Comparison of ENCODE assay signal across 8 cellular contexts in the genomic region with DNA sequence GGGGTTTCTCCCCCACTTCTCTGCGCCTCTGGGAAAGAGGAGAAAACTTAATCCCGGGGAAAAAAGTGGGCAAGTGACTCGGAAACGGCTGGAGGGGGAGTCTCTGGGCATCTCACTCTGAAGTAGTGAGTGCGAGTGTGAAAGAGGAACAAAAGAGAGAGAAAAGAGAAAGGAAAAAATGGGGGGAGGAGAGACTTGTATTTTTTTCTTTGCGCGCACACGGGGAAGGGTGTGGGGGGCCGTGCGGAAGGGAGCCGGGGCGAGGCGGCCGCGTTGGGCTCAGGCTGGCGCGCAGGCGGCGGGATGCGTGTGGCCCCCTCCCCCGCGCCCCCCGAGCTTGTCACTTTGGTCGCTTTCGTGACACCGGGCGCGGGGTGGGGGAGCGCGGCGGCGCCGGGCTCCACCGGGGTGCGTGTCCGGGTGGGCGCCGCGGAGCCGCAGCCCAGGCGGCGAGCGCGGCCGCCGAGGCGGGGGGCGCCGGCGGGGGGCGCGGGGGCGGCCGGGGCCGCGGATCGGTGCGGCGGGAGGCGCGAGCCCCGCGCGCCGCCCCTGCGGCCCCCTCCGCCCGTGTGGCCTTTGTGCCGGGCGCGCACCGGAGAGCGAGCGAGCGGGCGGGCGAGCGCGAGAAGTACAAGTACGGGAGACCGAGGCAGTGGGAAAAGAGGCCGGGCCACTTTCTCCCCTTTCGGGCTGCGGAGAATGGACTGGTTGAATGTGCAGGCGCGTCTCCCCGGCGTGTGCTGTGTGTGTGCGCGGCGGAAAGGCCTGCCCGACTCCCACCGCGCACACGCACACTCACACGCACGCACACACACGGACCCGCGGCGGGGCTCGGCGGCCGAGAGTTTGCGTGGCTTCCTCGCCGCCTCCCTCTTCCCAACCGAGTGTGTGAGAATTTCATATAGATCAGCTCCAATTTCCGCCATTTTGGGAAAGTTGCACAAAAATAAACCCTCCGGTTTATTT. TPM values are rescaled to one million over a fixed set of nuclear protein-coding genes. Genes with fewer than 3 reads are reported as not detected.
DNase-seq lines count a peak whose midpoint lies in the region; ATAC-seq and TF ChIP-seq lines count a peak whose summit lies in the region.

No MANE protein-coding gene starts in this region.

- peak overlapping the region; percentile 97 for H3K27ac Mint-ChIP-seq in CD8-positive, alpha-beta T cell

- H3K27me3 Mint-ChIP-seq in CD8-positive, alpha-beta T cell (ENCODE audit: low read depth) = no peaks in the 10 kb centered on the region

- peak overlapping the region; percentile 61 for H3K4me2 ChIP-seq in KMS-11

- H3K4me1 ChIP-seq in CD8-positive, alpha-beta T cell (ENCODE audit: insufficient read depth, low read length) = peaks cover 11% of the 10 kb centered on the region
- H3K4me1 ChIP-seq in KMS-11 (ENCODE audit: low read depth, poor library complexity, severe bottlenecking) = peaks cover 7% of the 10 kb centered on the region

- peaks cover 22% of the 10 kb centered on the region for H3K36me3 Mint-ChIP-seq in CD8-positive, alpha-beta T cell

- peaks cover 32% of the 10 kb centered on the region for H3K4me1 Mint-ChIP-seq in CD8-positive, alpha-beta T cell (ENCODE audit: low read depth)

- intact Hi-C loops in CD8-positive, alpha-beta T cell (cut with DNase I, micrococcal nuclease) = loop anchor here in 1 of 2 experiments (1.0 to 5.0 kb wide), 2 partner anchors 82 to 1608 kb away; partner anchors contain the start of gene MED23

- TF ChIP-seq CTCF in CD8-positive, alpha-beta T cell (IDR thresholded peaks at IDR 0.05) = no peak
- TF ChIP-seq CTCF in KMS-11 (conservative IDR thresholded peaks at IDR 0.05; ENCODE audit: low read depth, low read length) (no peak), WERI-Rb-1 (IDR thresholded peaks at IDR 0.05; ENCODE audit: low read depth, low read length) (no peak)

- no peaks in the 10 kb centered on the region for H3K27me3 ChIP-seq in CD8-positive, alpha-beta T cell (ENCODE audit: insufficient read depth, low read length)
- H3K27me3 ChIP-seq in KMS-11 (ENCODE audit: insufficient read depth, low read depth) (no peaks in the 10 kb centered on the region), WERI-Rb-1 (ENCODE audit: insufficient read depth, low read depth, severe bottlenecking) (no peaks in the 10 kb centered on the region)

- peak overlapping the region; percentile 100 for H3K4me3 Mint-ChIP-seq in CD8-positive, alpha-beta T cell

- no peaks in the 10 kb centered on the region for H3K79me2 ChIP-seq in KMS-11 (ENCODE audit: insufficient read depth, low read depth)

- POLR2A ChIA-PET in CD8-positive, alpha-beta T cell (lab: Charles Lee) = interaction anchor here (1.1 to 1.7 kb wide), 3 partner anchors 270 to 519 kb away, joined by 3 to 11 read pairs (median 3); no protein-coding TSS in a partner anchor

- no peaks in the 10 kb centered on the region for H4K20me1 ChIP-seq in KMS-11 (ENCODE audit: insufficient read depth)

- peak overlapping the region; percentile 85 for H3K27ac ChIP-seq in CD8-positive, alpha-beta T cell (ENCODE audit: low read depth, low read length)
- H3K27ac ChIP-seq in KMS-11 (peak overlapping the region; percentile 58), WERI-Rb-1 (peak overlapping the region; percentile 46; the same call in 1 of the 2 replicates)

- H3K9me3 Mint-ChIP-seq in CD8-positive, alpha-beta T cell = no peaks in the 10 kb centered on the region

- CTCF ChIA-PET in CD8-positive, alpha-beta T cell (lab: Charles Lee) = interaction anchor here (1.0 to 1.5 kb wide), 2 partner anchors 421 to 520 kb away, joined by 3 to 5 read pairs; no protein-coding TSS in a partner anchor

- H2AFZ ChIP-seq in KMS-11 (ENCODE audit: low read depth) = peak overlapping the region; percentile 89

- DNase-seq in CD8-positive, alpha-beta T cell = peak in 6 of 7 experiments; percentile 20 to 63 (median 38)
- peak; percentile 40 for DNase-seq in WERI-Rb-1
- DNase-seq in cerebellar cortex (ENCODE audit: low spot score) = peak; percentile 55
- peak; percentile 42 for DNase-seq in kidney tubule cell (ENCODE audit: low spot score)
- DNase-seq in stimulated activated CD4-positive, alpha-beta T cell treated with anti-CD3 and anti-CD28 coated beads, Interleukin-1b, Interleukin-23, amount 100 ng/mL, for 48 hours = peak; percentile 25

- no peaks in the 10 kb centered on the region for H3K36me3 ChIP-seq in CD8-positive, alpha-beta T cell (ENCODE audit: insufficient read depth, low read length)
- H3K36me3 ChIP-seq in KMS-11 (ENCODE audit: insufficient read depth) = no peaks in the 10 kb centered on the region; the same call in 1 of the 2 replicates
- H3K36me3 ChIP-seq in WERI-Rb-1 = peaks cover 2% of the 10 kb centered on the region; the same call in 1 of the 2 replicates

- H3K9ac ChIP-seq in KMS-11 = peak overlapping the region; percentile 80

- H3K4me3 ChIP-seq in CD8-positive, alpha-beta T cell (ENCODE audit: low read depth, low read length) = peak overlapping the region; percentile 94
- H3K4me3 ChIP-seq in KMS-11 (IDR thresholded peaks at IDR 0.05; ENCODE audit: insufficient read depth, low read depth, low read length) = no peak overlapping the region
- H3K4me3 ChIP-seq in WERI-Rb-1 (ENCODE audit: low read depth, low read length) = peak overlapping the region; percentile 95

- ATAC-seq in CD8-positive, alpha-beta T cell = peak; percentile 41
- peak; percentile 29 for ATAC-seq in GM21381 (IDR thresholded peaks at IDR 0.05; ENCODE audit: unreplicated experiment)
- ATAC-seq in HG03457 (IDR thresholded peaks at IDR 0.05; ENCODE audit: unreplicated experiment) = no peak

- no peaks in the 10 kb centered on the region for H3K9me3 ChIP-seq in CD8-positive, alpha-beta T cell (ENCODE audit: low read length)
- no peaks in the 10 kb centered on the region for H3K9me3 ChIP-seq in WERI-Rb-1 (ENCODE audit: severe bottlenecking)

RNA-seq across cellular contexts. Expression of gene L3MBTL3, which starts 0.7 kb away (rescaled TPM):
- total RNA-seq in CD8-positive, alpha-beta T cell = 10 to 100 TPM; 41.2 to 50.5 TPM
